21 cellular contexts compared by ENCODE assay signal in genomic region chr19:7385062-7385461, GRCh38.
"Had no signal": no experiment of that assay in that cellular context is flagged by ENCODE, and none has a peak within 500 bp of the region (broad histone marks: within the 10 kb centered on the region; RNA-seq: fewer than 3 reads in every experiment).

No MANE protein-coding gene starts in this region.

- H3K27ac ChIP-seq: left ventricle myocardium inferior, prostate gland, stomach had no signal

- H3K36me3 Mint-ChIP-seq: type B pancreatic cell had no signal

- H3K27me3 Mint-ChIP-seq: naive thymus-derived CD4-positive, alpha-beta T cell; type B pancreatic cell had no signal

- FAIRE-seq: colon, endometrium, frontal cortex had no signal

- H3K9me3 ChIP-seq: left ventricle myocardium inferior, prostate gland, stomach had no signal

- H3K4me1 ChIP-seq: left ventricle myocardium inferior, prostate gland had no signal

- H3K4me3 ChIP-seq: left ventricle myocardium inferior, prostate gland, skin epidermis, stomach had no signal

- H3K36me3 ChIP-seq: prostate gland had no signal

- DNase-seq: activated CD4-positive, alpha-beta T cell treated with anti-CD3 and anti-CD28 coated beads, Interleukin-2, amount 50 U/mL, for 4 hours; activated CD4-positive, CD25-positive, alpha-beta regulatory T cell treated with anti-CD3 and anti-CD28 coated beads, Interleukin-2, amount 50 U/mL, for 72 hours; anterior cingulate cortex; central memory CD4-positive, alpha-beta T cell; erythroblast; left ventricle myocardium inferior; mesendoderm; naive thymus-derived CD4-positive, alpha-beta T cell; right cardiac atrium; stimulated activated CD4-positive, alpha-beta T cell treated with anti-CD3 and anti-CD28 coated beads, Interleukin-15, amount 100 ng/mL, for 24 hours; stimulated activated CD4-positive, alpha-beta T cell treated with anti-CD3 and anti-CD28 coated beads, Interleukin-2, amount 100 ng/mL, for 48 hours; stomach; T-helper 1 cell had no signal

- H3K9me3 Mint-ChIP-seq: activated T-helper 1 cell treated with anti-CD3 and anti-CD28 coated beads, Interleukin-12 subunit alpha, Interleukin-12 subunit beta, Interleukin-2, Interleukin-4 antibody, amounts not matched to agents 30 ng/mL and 10 ng/mL and 1 ng/mL, durations not matched to agents 14 hours and 24 hours and 36 hours; brain; naive thymus-derived CD4-positive, alpha-beta T cell; type B pancreatic cell had no signal

- H3K4me3 Mint-ChIP-seq: activated T-helper 1 cell treated with anti-CD3 and anti-CD28 coated beads, Interleukin-12 subunit alpha, Interleukin-12 subunit beta, Interleukin-2, Interleukin-4 antibody, amounts not matched to agents 30 ng/mL and 10 ng/mL and 1 ng/mL, durations not matched to agents 14 hours and 24 hours and 36 hours; brain; type B pancreatic cell had no signal

- H3K27ac Mint-ChIP-seq: activated T-helper 1 cell treated with anti-CD3 and anti-CD28 coated beads, Interleukin-12 subunit alpha, Interleukin-12 subunit beta, Interleukin-2, Interleukin-4 antibody, amounts not matched to agents 30 ng/mL and 10 ng/mL and 1 ng/mL, durations not matched to agents 14 hours and 24 hours and 36 hours; brain had no signal
